8 cellular contexts compared by ENCODE assay signal in genomic region chr4:80362578-80363181, GRCh38.
DNase-seq lines count a peak whose midpoint lies in the region; ATAC-seq and TF ChIP-seq lines count a peak whose summit lies in the region.

No MANE protein-coding gene starts in this region.

- TF ChIP-seq CTCF in AG09309 (IDR thresholded peaks at IDR 0.05; ENCODE audit: control insufficient read depth, insufficient read depth, low read depth, low read length, missing control alignments) (peak; percentile 80), GM12872 (IDR thresholded peaks at IDR 0.05; ENCODE audit: insufficient read depth, low read depth, low read length) (peak; percentile 65), RWPE1 (conservative IDR thresholded peaks at IDR 0.05; ENCODE audit: low read depth) (peak; percentile 45), astrocyte of the cerebellum (IDR thresholded peaks at IDR 0.05; ENCODE audit: low read depth, low read length, missing control alignments) (peak; percentile 88)

- no peak overlapping the region for H3K4me3 ChIP-seq in AG09309 (ENCODE audit: control insufficient read depth, low read depth, low read length)
- no peak overlapping the region for H3K4me3 ChIP-seq in astrocyte of the cerebellum (ENCODE audit: low read depth, low read length)

- H3K27ac ChIP-seq in RWPE1, result no peak overlapping the region

- POLR2A ChIA-PET in RWPE1 (lab: Yijun Ruan, JAX; ENCODE audit: low non-redundant PET), result no interaction called here

- in situ Hi-C loops in astrocyte of the cerebellum (cut with HindIII; ENCODE audit: low sequenced_read_pairs), result loop anchor here (25.0 kb wide), 1 partner anchor 675 kb away; the partner anchor contains the start of gene BMP3

- DNase-seq in AG09309 (ENCODE audit: low read depth), result peak; percentile 5
- peak; percentile 44 for DNase-seq in HK-2 (ENCODE audit: unreplicated experiment)
- DNase-seq in RWPE1 (ENCODE audit: low spot score), result peak; percentile 21
- DNase-seq in astrocyte of the cerebellum (ENCODE audit: low read depth), result peak; percentile 22
- peak; percentile 50 for DNase-seq in kidney tubule cell (ENCODE audit: low spot score)
- peak; percentile 12 for DNase-seq in stimulated activated CD8-positive, alpha-beta memory T cell treated with anti-CD3 and anti-CD28 coated beads, Interleukin-4, amount 100 ng/mL, for 24 hours (ENCODE audit: low read depth)

- no peak for ATAC-seq in HG03095 (IDR thresholded peaks at IDR 0.05; ENCODE audit: unreplicated experiment)

- CTCF ChIA-PET in RWPE1 (lab: Yijun Ruan, JAX), result interaction anchor here (0.6 to 1.6 kb wide), 15 partner anchors 14 to 930 kb away, joined by 3 to 15 read pairs (median 3); no protein-coding TSS in a partner anchor
